In genomic region chrX:118823263-118824172, GRCh38 we compare ENCODE assay signal across 8 cellular contexts. TPM values are rescaled to one million over a fixed set of nuclear protein-coding genes. Genes with fewer than 3 reads are reported as not detected.
DNase-seq lines count a peak whose midpoint lies in the region; ATAC-seq lines count a peak whose summit lies in the region.

TSS of gene ZCCHC12 (plus strand) at chrX:118823824. CDS start at chrX:118825245, 1,421 bp downstream.

- no peak within 1 kb of the TSS for H3K27ac Mint-ChIP-seq in activated CD8-positive, alpha-beta T cell treated with anti-CD3 and anti-CD28 coated beads, Interleukin-2, amount 10 ng/mL, durations not matched to agents 7 days and 5 days
- no peak within 1 kb of the TSS for H3K27ac Mint-ChIP-seq in effector memory CD8-positive, alpha-beta T cell

- H3K36me3 ChIP-seq in subcutaneous abdominal adipose tissue (ENCODE audit: control insufficient read depth in 5 of 5, insufficient read depth in 5 of 5, low read length in 5 of 5) = no peaks in the 10 kb centered on the region

- no peaks in the 10 kb centered on the region for H3K9me3 Mint-ChIP-seq in activated CD8-positive, alpha-beta T cell treated with anti-CD3 and anti-CD28 coated beads, Interleukin-2, amount 10 ng/mL, durations not matched to agents 7 days and 5 days (ENCODE audit: insufficient read depth)
- no peaks in the 10 kb centered on the region for H3K9me3 Mint-ChIP-seq in effector memory CD8-positive, alpha-beta T cell

- H3K27ac ChIP-seq in subcutaneous abdominal adipose tissue (ENCODE audit: low read depth, low read length) = no peak within 1 kb of the TSS

- H3K9me3 ChIP-seq in subcutaneous abdominal adipose tissue (ENCODE audit: control insufficient read depth in 5 of 5, low read length in 5 of 5) = peaks cover 0 to 7% (median 3%) of the 10 kb centered on the region in 5 donors

- peaks cover 48% of the 10 kb centered on the region for H3K27me3 Mint-ChIP-seq in activated CD8-positive, alpha-beta T cell treated with anti-CD3 and anti-CD28 coated beads, Interleukin-2, amount 10 ng/mL, durations not matched to agents 7 days and 5 days (ENCODE audit: low read depth)
- peaks cover 47 to 52% of the 10 kb centered on the region in 2 donors for H3K27me3 Mint-ChIP-seq in effector memory CD8-positive, alpha-beta T cell

- H3K4me3 ChIP-seq in subcutaneous abdominal adipose tissue (ENCODE audit: low read depth in 1 of 5, low read length in 5 of 5) = peak within 1 kb of the TSS in 3 of 5 donors; percentile 26 to 45 (median 28)

- CTCF ChIA-PET in activated CD8-positive, alpha-beta T cell treated with anti-CD3 and anti-CD28 coated beads, Interleukin-2, amount 10 ng/mL, durations not matched to agents 7 days and 5 days (lab: Charles Lee) = interaction anchor here (0.8 to 1.2 kb wide), 2 partner anchors 10 to 16 kb away, joined by 3 to 4 read pairs; no protein-coding TSS in a partner anchor

- peak within 1 kb of the TSS; percentile 29 for H3K4me3 Mint-ChIP-seq in activated CD8-positive, alpha-beta T cell treated with anti-CD3 and anti-CD28 coated beads, Interleukin-2, amount 10 ng/mL, durations not matched to agents 7 days and 5 days
- H3K4me3 Mint-ChIP-seq in effector memory CD8-positive, alpha-beta T cell = peak within 1 kb of the TSS; percentile 77 to 79

- intact Hi-C loops in Right ventricle myocardium inferior (cut with DNase I) (no loop called here), cardiac septum (cut with DNase I) (no loop called here)

- H3K9ac ChIP-seq in subcutaneous abdominal adipose tissue (ENCODE audit: low read length in 5 of 5) = no peak within 1 kb of the TSS

- no peak for DNase-seq in Right ventricle myocardium inferior (ENCODE audit: missing footprints)
- DNase-seq in cardiac septum (ENCODE audit: low spot score) = no peak
- peak; percentile 64 for DNase-seq in NCI-H2107 (lab: John Stamatoyannopoulos, UW)
- DNase-seq in activated CD8-positive, alpha-beta T cell treated with anti-CD3 and anti-CD28 coated beads, Interleukin-2, amount 10 ng/mL, durations not matched to agents 7 days and 5 days = peak; percentile 28
- DNase-seq in effector memory CD8-positive, alpha-beta T cell = peak; percentile 3 to 8 (median 5)
- peak; percentile 22 for DNase-seq in middle frontal gyrus (ENCODE audit: extremely low spot score, low spot score)

- peak; percentile 23 for ATAC-seq in Right ventricle myocardium inferior
- peak; percentile 88 for ATAC-seq in activated CD8-positive, alpha-beta T cell treated with anti-CD3 and anti-CD28 coated beads, Interleukin-2, amount 10 ng/mL, durations not matched to agents 7 days and 5 days
- ATAC-seq in effector memory CD8-positive, alpha-beta T cell (replicated peaks) = peak; percentile 83
- no peak for ATAC-seq in HG02678 (IDR thresholded peaks at IDR 0.05; ENCODE audit: unreplicated experiment)

- peaks cover 2% of the 10 kb centered on the region for H3K36me3 Mint-ChIP-seq in activated CD8-positive, alpha-beta T cell treated with anti-CD3 and anti-CD28 coated beads, Interleukin-2, amount 10 ng/mL, durations not matched to agents 7 days and 5 days (ENCODE audit: low read depth)
- no peaks in the 10 kb centered on the region for H3K36me3 Mint-ChIP-seq in effector memory CD8-positive, alpha-beta T cell (ENCODE audit: insufficient read depth)

- H3K4me1 Mint-ChIP-seq in activated CD8-positive, alpha-beta T cell treated with anti-CD3 and anti-CD28 coated beads, Interleukin-2, amount 10 ng/mL, durations not matched to agents 7 days and 5 days (ENCODE audit: low read depth) = peaks cover 11% of the 10 kb centered on the region
- H3K4me1 Mint-ChIP-seq in effector memory CD8-positive, alpha-beta T cell (ENCODE audit: low read depth in 2 of 2) = peaks cover 6 to 12% of the 10 kb centered on the region in 2 donors

- peaks cover 0 to 20% (median 13%) of the 10 kb centered on the region in 5 donors for H3K4me1 ChIP-seq in subcutaneous abdominal adipose tissue (ENCODE audit: control insufficient read depth in 5 of 5, insufficient read depth in 5 of 5, low read length in 5 of 5)

- peaks cover 24 to 48% (median 42%) of the 10 kb centered on the region in 5 donors for H3K27me3 ChIP-seq in subcutaneous abdominal adipose tissue (ENCODE audit: control insufficient read depth in 5 of 5, insufficient read depth in 4 of 5, low read length in 5 of 5)

- POLR2A ChIA-PET in activated CD8-positive, alpha-beta T cell treated with anti-CD3 and anti-CD28 coated beads, Interleukin-2, amount 10 ng/mL, durations not matched to agents 7 days and 5 days (lab: Charles Lee) = no interaction called here

RNA-seq across cellular contexts. Expression of gene ZCCHC12, which starts in this region (rescaled TPM):
- not detected for total RNA-seq in Right ventricle myocardium inferior
- total RNA-seq in cardiac septum = 0.30 TPM
- not detected for total RNA-seq in activated CD8-positive, alpha-beta T cell treated with anti-CD3 and anti-CD28 coated beads, Interleukin-2, amount 10 ng/mL, durations not matched to agents 7 days and 5 days

Comparison
In these comparisons a context has a peak if more than half of its experiments do, and no peak if none do; other contexts are left out.
1. Peak in ATAC-seq in Right ventricle myocardium inferior; RNA of the gene not detected or under 1 TPM.
2. Peak in DNase-seq and ATAC-seq in activated CD8-positive, alpha-beta T cell treated with anti-CD3 and anti-CD28 coated beads, Interleukin-2, amount 10 ng/mL, durations not matched to agents 7 days and 5 days; RNA of the gene not detected or under 1 TPM.
3. DNase-seq: peak in NCI-H2107 (single experiment), effector memory CD8-positive, alpha-beta T cell (3 of 3) and middle frontal gyrus (single experiment); none in Right ventricle myocardium inferior (single experiment) and cardiac septum (single experiment).